In the genomic region with DNA sequence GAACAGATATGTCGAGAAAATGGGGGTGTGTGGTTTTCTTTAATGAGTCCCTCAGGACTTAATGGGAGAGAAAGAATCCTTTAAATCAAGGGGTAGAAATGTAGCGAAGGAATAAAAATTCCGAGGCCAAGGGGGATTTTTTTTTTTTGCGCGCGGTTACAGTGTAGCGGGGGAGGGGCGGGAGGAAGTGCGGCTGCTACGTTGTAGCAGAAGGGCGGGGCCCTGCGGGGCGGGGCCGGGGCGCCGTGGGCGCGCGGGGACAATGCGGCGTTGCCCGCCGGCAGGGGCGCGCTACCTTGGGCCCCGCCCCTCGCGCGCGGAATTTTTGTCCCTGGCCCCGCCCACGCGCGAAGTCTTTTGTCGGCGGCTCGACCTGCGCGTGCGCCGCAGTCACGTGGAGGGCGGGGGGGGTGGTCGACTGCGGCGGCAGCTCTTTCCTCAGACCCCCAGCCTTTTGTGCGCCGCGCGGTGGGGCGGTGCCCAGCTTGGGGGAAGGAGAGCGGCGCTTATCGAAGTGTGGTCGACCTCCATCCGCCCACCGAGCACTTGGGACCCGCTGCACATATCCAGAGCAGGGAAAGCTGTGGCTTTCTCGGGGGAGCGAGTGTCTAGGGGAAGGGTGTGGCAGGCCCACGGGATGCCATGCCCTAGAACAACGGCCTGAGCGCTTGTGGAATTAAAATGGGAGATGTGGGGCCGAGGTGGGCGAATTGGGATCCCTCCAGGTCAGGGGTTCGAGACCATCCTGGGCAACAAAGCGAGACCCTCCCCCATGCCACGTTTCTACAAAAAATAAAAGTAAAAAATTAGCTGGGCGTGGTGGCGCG, we compare ENCODE assay signal across 1 cellular context.
TF ChIP-seq lines count a peak whose summit lies in the region.

No MANE protein-coding gene starts in this region.

TF ChIP-seq in IMR-90, 13 proteins besides CTCF, POLR2A, EP300 and RAD21:
- no peak for TF ChIP-seq RFX5 (IDR thresholded peaks at IDR 0.05; ENCODE audit: low read depth, low read length)
- TF ChIP-seq, protein P1, sequence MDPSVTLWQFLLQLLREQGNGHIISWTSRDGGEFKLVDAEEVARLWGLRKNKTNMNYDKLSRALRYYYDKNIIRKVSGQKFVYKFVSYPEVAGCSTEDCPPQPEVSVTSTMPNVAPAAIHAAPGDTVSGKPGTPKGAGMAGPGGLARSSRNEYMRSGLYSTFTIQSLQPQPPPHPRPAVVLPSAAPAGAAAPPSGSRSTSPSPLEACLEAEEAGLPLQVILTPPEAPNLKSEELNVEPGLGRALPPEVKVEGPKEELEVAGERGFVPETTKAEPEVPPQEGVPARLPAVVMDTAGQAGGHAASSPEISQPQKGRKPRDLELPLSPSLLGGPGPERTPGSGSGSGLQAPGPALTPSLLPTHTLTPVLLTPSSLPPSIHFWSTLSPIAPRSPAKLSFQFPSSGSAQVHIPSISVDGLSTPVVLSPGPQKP (IDR thresholded peaks at IDR 0.05; ENCODE audit: borderline replicate concordance, low read depth, low read length), result no peak
- no peak for TF ChIP-seq NFE2L2 (IDR thresholded peaks at IDR 0.05; ENCODE audit: low read depth, low read length)
- TF ChIP-seq MXI1 (IDR thresholded peaks at IDR 0.05; ENCODE audit: borderline replicate concordance, low read depth, low read length), result peak; percentile 89; the same call in 1 of the 2 replicates
- TF ChIP-seq, protein P2, sequence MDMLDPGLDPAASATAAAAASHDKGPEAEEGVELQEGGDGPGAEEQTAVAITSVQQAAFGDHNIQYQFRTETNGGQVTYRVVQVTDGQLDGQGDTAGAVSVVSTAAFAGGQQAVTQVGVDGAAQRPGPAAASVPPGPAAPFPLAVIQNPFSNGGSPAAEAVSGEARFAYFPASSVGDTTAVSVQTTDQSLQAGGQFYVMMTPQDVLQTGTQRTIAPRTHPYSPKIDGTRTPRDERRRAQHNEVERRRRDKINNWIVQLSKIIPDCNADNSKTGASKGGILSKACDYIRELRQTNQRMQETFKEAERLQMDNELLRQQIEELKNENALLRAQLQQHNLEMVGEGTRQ (IDR thresholded peaks at IDR 0.05; ENCODE audit: low read depth, low read length), result peak; percentile 98
- TF ChIP-seq BHLHE40 (IDR thresholded peaks at IDR 0.05; ENCODE audit: low read depth, low read length), result peak; percentile 87
- peak; percentile 93; the same call in 1 of the 2 replicates for TF ChIP-seq MAZ (IDR thresholded peaks at IDR 0.05; ENCODE audit: borderline replicate concordance, low read depth, low read length)
TF ChIP-seq in IMR-90: peak in this region for 4.
